Comparison of ENCODE assay signal across 9 cellular contexts in the genomic region with DNA sequence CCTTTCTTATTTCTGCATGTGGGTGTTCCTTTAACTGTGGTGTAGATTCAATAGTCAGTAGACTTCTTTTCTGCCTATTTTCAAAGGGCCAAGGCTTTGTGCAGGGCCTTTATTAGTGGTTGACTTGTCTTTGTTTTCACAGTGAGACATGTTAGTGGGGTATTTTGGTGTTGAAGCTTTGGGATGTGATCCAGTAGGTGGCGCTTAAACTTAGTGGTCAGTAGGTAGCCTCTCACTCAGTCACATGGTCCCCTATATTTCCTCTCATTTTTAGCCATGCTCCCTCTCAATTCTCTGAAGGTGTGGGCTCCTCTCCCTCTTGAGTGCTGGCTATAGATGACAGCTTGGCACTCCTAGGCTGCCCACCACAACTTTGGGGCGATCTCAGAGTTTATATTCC. TPM values are rescaled to one million over a fixed set of nuclear protein-coding genes. Genes with fewer than 3 reads are reported as not detected.
DNase-seq lines count a peak whose midpoint lies in the region; ATAC-seq and TF ChIP-seq lines count a peak whose summit lies in the region.
"Had no signal": no experiment of that assay in that cellular context is flagged by ENCODE, and none has a peak within 500 bp of the region (broad histone marks: within the 10 kb centered on the region; RNA-seq: fewer than 3 reads in every experiment).

No MANE protein-coding gene starts in this region.

- DNase-seq in A172 (ENCODE audit: low spot score), result peak; percentile 44
- DNase-seq in LNCaP clone FGC (ENCODE audit: low read depth), result no peak
- DNase-seq in dermis blood vessel endothelial cell, result peak; percentile 46
- DNase-seq: activated naive CD4-positive, alpha-beta T cell treated with anti-CD3 and anti-CD28 coated beads for 36 hours had no signal

- no peak overlapping the region for H3K4me3 ChIP-seq in LNCaP clone FGC (ENCODE audit: low read depth, low read length)

- peak; percentile 38 for TF ChIP-seq CTCF in LNCaP clone FGC (IDR thresholded peaks at IDR 0.05; ENCODE audit: control insufficient read depth, extremely low read depth, insufficient read depth)

- ATAC-seq in GM18511 (IDR thresholded peaks at IDR 0.05; ENCODE audit: unreplicated experiment), result peak; percentile 68
- ATAC-seq in HG02870 (IDR thresholded peaks at IDR 0.05; ENCODE audit: unreplicated experiment), result no peak
- no peak for ATAC-seq in HG03460 (IDR thresholded peaks at IDR 0.05; ENCODE audit: unreplicated experiment)
- no peak for ATAC-seq in GM18858 (IDR thresholded peaks at IDR 0.05; ENCODE audit: unreplicated experiment)
- no peak for ATAC-seq in HG03025 (IDR thresholded peaks at IDR 0.05; ENCODE audit: low FRiP score, unreplicated experiment)

RNA-seq across cellular contexts. Expression of a gene that starts 23.4 kb away (rescaled TPM):
- total RNA-seq in A172 (2014; rRNA removed; shearing (Covaris generic)), result 5.7 and 6.7 TPM in 2 replicates
- 12.8 and 14.7 TPM in 2 replicates for total RNA-seq in dermis blood vessel endothelial cell
